10 cellular contexts compared by ENCODE assay signal in the genomic region with DNA sequence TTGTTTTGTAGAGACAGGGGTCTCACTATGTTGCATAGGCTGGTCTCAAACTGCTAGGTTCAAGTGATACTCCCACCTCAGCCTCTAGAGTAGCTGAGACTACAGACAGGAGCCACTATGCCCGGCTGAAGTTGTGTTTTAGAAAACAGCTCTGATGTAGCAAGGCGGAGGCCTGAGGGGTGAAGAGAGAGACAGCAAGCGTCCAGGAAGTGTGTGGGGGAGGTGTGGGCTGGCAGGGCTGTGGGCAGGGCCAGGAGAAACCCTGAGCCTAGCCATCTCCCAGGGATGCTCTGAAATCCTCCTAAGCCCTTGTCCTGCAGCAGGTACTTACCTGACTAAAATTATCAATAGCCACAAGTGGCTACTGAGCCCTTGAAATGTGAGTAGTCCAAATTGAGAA. TPM values are rescaled to one million over a fixed set of nuclear protein-coding genes. Genes with fewer than 3 reads are reported as not detected.
DNase-seq lines count a peak whose midpoint lies in the region; ATAC-seq and TF ChIP-seq lines count a peak whose summit lies in the region.
"Had no signal": no experiment of that assay in that cellular context is flagged by ENCODE, and none has a peak within 500 bp of the region (broad histone marks: within the 10 kb centered on the region; RNA-seq: fewer than 3 reads in every experiment).

No MANE protein-coding gene starts in this region.

- no peaks in the 10 kb centered on the region for H3K36me3 Mint-ChIP-seq in activated CD4-positive, alpha-beta T cell treated with anti-CD3 and anti-CD28 coated beads, Interleukin-2, amount 10 ng/mL, durations not matched to agents 24 days and 14 days (ENCODE audit: low read depth)
- H3K36me3 Mint-ChIP-seq in activated naive CD4-positive, alpha-beta T cell treated with anti-CD3 and anti-CD28 coated beads, Interleukin-2, amount 50 U/mL, for 24 hours, result no peaks in the 10 kb centered on the region

- peaks cover 10% of the 10 kb centered on the region for H3K27me3 Mint-ChIP-seq in activated CD4-positive, alpha-beta T cell treated with anti-CD3 and anti-CD28 coated beads, Interleukin-2, amount 10 ng/mL, durations not matched to agents 24 days and 14 days
- H3K27me3 Mint-ChIP-seq in activated naive CD4-positive, alpha-beta T cell treated with anti-CD3 and anti-CD28 coated beads, Interleukin-2, amount 50 U/mL, for 24 hours, result no peaks in the 10 kb centered on the region

- peak overlapping the region; percentile 48 for H3K27ac Mint-ChIP-seq in activated CD4-positive, alpha-beta T cell treated with anti-CD3 and anti-CD28 coated beads, Interleukin-2, amount 10 ng/mL, durations not matched to agents 24 days and 14 days
- H3K27ac Mint-ChIP-seq in activated naive CD4-positive, alpha-beta T cell treated with anti-CD3 and anti-CD28 coated beads, Interleukin-2, amount 50 U/mL, for 24 hours, result peak overlapping the region; percentile 81

- H3K4me3 ChIP-seq in neutrophil (ENCODE audit: low read depth in 1 of 2, low read length in 1 of 2), result no peak overlapping the region

- peaks cover 22% of the 10 kb centered on the region for H3K4me1 Mint-ChIP-seq in activated CD4-positive, alpha-beta T cell treated with anti-CD3 and anti-CD28 coated beads, Interleukin-2, amount 10 ng/mL, durations not matched to agents 24 days and 14 days
- H3K4me1 Mint-ChIP-seq in activated naive CD4-positive, alpha-beta T cell treated with anti-CD3 and anti-CD28 coated beads, Interleukin-2, amount 50 U/mL, for 24 hours, result peaks cover 28% of the 10 kb centered on the region

- peak overlapping the region; percentile 20 for H3K4me3 Mint-ChIP-seq in activated CD4-positive, alpha-beta T cell treated with anti-CD3 and anti-CD28 coated beads, Interleukin-2, amount 10 ng/mL, durations not matched to agents 24 days and 14 days
- H3K4me3 Mint-ChIP-seq in activated naive CD4-positive, alpha-beta T cell treated with anti-CD3 and anti-CD28 coated beads, Interleukin-2, amount 50 U/mL, for 24 hours, result peak overlapping the region; percentile 30

- H3K9me3 ChIP-seq in neutrophil, result no peaks in the 10 kb centered on the region

- peak overlapping the region; percentile 57 for H3K27ac ChIP-seq in neutrophil

- intact Hi-C loops in activated CD4-positive, alpha-beta T cell treated with anti-CD3 and anti-CD28 coated beads, Interleukin-2, amount 10 ng/mL, durations not matched to agents 24 days and 14 days (cut with micrococcal nuclease), result no loop called here

- ATAC-seq in HG03442 (IDR thresholded peaks at IDR 0.05; ENCODE audit: unreplicated experiment), result no peak
- no peak for ATAC-seq in HG02973 (IDR thresholded peaks at IDR 0.05; ENCODE audit: unreplicated experiment)

- TF ChIP-seq CTCF in neutrophil (IDR thresholded peaks at IDR 0.05), result no peak

- DNase-seq in activated CD4-positive, alpha-beta T cell treated with anti-CD3 and anti-CD28 coated beads, Interleukin-2, amount 10 ng/mL, durations not matched to agents 24 days and 14 days, result peak; percentile 77
- no peak for DNase-seq in activated CD4-positive, alpha-beta T cell treated with anti-CD3 and anti-CD28 coated beads for 48 hours
- DNase-seq in NOMO-1 treated with DMSO at 0.1 percent for 48 hours (lab: John Stamatoyannopoulos, UW; ENCODE audit: unreplicated experiment) (peak; percentile 50), Ammon's horn (ENCODE audit: low spot score) (no peak)
- DNase-seq: hippocampal formation, NCI-H345 had no signal

- H3K27me3 ChIP-seq in neutrophil, result no peaks in the 10 kb centered on the region

- no peaks in the 10 kb centered on the region for H3K36me3 ChIP-seq in neutrophil

- H3K9me3 Mint-ChIP-seq in activated CD4-positive, alpha-beta T cell treated with anti-CD3 and anti-CD28 coated beads, Interleukin-2, amount 10 ng/mL, durations not matched to agents 24 days and 14 days, result no peaks in the 10 kb centered on the region
- H3K9me3 Mint-ChIP-seq in activated naive CD4-positive, alpha-beta T cell treated with anti-CD3 and anti-CD28 coated beads, Interleukin-2, amount 50 U/mL, for 24 hours, result no peaks in the 10 kb centered on the region

- H3K4me1 ChIP-seq in neutrophil (ENCODE audit: control insufficient read depth in 1 of 2, insufficient read depth in 1 of 2, low read depth in 1 of 2, low read length in 1 of 2), result peaks cover 15 to 20% of the 10 kb centered on the region in 2 experiments

RNA-seq across cellular contexts. Expression of gene RPS3, which starts 16.1 kb away (rescaled TPM):
- total RNA-seq in activated CD4-positive, alpha-beta T cell treated with anti-CD3 and anti-CD28 coated beads, Interleukin-2, amount 10 ng/mL, durations not matched to agents 24 days and 14 days, result 3,383 and 3,385 TPM in 2 replicates

RNA-seq across cellular contexts. Expression of gene ARRB1, which starts 31.8 kb away (rescaled TPM):
- 22.7 and 23.8 TPM in 2 replicates for total RNA-seq in activated CD4-positive, alpha-beta T cell treated with anti-CD3 and anti-CD28 coated beads, Interleukin-2, amount 10 ng/mL, durations not matched to agents 24 days and 14 days

RNA-seq across cellular contexts. Expression of gene KLHL35, which starts 49.8 kb away (rescaled TPM):
- total RNA-seq in activated CD4-positive, alpha-beta T cell treated with anti-CD3 and anti-CD28 coated beads, Interleukin-2, amount 10 ng/mL, durations not matched to agents 24 days and 14 days, result 1.7 and 2.0 TPM in 2 replicates

Comparison
In these comparisons a context has a peak if more than half of its experiments do, and no peak if none do; other contexts are left out.
1. DNase-seq: peak in activated CD4-positive, alpha-beta T cell treated with anti-CD3 and anti-CD28 coated beads, Interleukin-2, amount 10 ng/mL, durations not matched to agents 24 days and 14 days (single experiment) and NOMO-1 treated with DMSO at 0.1 percent for 48 hours (single experiment); none in activated CD4-positive, alpha-beta T cell treated with anti-CD3 and anti-CD28 coated beads for 48 hours (single experiment) and Ammon's horn (single experiment).